ENCODE assay signal across 20 cellular contexts in genomic region chr22:15652738-15653137, GRCh38. TPM values are rescaled to one million over a fixed set of nuclear protein-coding genes. Genes with fewer than 3 reads are reported as not detected.
"Had no signal": no experiment of that assay in that cellular context is flagged by ENCODE, and none has a peak within 500 bp of the region (broad histone marks: within the 10 kb centered on the region; RNA-seq: fewer than 3 reads in every experiment).

No MANE protein-coding gene starts in this region.

RNA-seq across cellular contexts. Expression of gene POTEH, which starts 37.1 kb away (rescaled TPM):
- total RNA-seq: activated naive CD4-positive, alpha-beta T cell treated with anti-CD3 and anti-CD28 coated beads for 36 hours; activated naive CD4-positive, alpha-beta T cell treated with anti-CD3 and anti-CD28 coated beads, Interleukin-2, amount 50 U/mL, for 72 hours; activated naive CD8-positive, alpha-beta T cell treated with anti-CD3 and anti-CD28 coated beads for 36 hours; activated naive CD8-positive, alpha-beta T cell treated with anti-CD3 and anti-CD28 coated beads, Interleukin-2, amount 10 ng/mL, durations not matched to agents 7 days and 5 days; activated T-cell treated with anti-CD3 and anti-CD28 coated beads, Interleukin-2, amount 50 U/mL, for 4 hours; activated T-cell treated with anti-CD3 and anti-CD28 coated beads, Interleukin-2, amount 50 U/mL, for 72 hours; activated T-helper 1 cell treated with anti-CD3 and anti-CD28 coated beads, Interleukin-12 subunit alpha, Interleukin-12 subunit beta, Interleukin-2, Interleukin-4 antibody, amounts not matched to agents 30 ng/mL and 10 ng/mL and 1 ng/mL, durations not matched to agents 14 hours and 24 hours and 36 hours; activated T-helper 17 cell treated with anti-CD3 and anti-CD28 coated beads, Interleukin-2, amount 50 U/mL, for 72 hours; activated T-helper 2 cell treated with anti-CD3 and anti-CD28 coated beads, Interferon-gamma antibody, Interleukin-2, Interleukin-4, amounts not matched to agents 10 μg/mL and 5 μg/mL and 100 μg/mL, durations not matched to agents 14 hours and 24 hours and 36 hours; adrenal gland; aorta; ascending aorta; astrocyte; body of pancreas; breast epithelium; bronchial epithelial cell; cardiac muscle cell; cardiac septum; cerebellum; chondrocyte had no signal
